In the genomic region with DNA sequence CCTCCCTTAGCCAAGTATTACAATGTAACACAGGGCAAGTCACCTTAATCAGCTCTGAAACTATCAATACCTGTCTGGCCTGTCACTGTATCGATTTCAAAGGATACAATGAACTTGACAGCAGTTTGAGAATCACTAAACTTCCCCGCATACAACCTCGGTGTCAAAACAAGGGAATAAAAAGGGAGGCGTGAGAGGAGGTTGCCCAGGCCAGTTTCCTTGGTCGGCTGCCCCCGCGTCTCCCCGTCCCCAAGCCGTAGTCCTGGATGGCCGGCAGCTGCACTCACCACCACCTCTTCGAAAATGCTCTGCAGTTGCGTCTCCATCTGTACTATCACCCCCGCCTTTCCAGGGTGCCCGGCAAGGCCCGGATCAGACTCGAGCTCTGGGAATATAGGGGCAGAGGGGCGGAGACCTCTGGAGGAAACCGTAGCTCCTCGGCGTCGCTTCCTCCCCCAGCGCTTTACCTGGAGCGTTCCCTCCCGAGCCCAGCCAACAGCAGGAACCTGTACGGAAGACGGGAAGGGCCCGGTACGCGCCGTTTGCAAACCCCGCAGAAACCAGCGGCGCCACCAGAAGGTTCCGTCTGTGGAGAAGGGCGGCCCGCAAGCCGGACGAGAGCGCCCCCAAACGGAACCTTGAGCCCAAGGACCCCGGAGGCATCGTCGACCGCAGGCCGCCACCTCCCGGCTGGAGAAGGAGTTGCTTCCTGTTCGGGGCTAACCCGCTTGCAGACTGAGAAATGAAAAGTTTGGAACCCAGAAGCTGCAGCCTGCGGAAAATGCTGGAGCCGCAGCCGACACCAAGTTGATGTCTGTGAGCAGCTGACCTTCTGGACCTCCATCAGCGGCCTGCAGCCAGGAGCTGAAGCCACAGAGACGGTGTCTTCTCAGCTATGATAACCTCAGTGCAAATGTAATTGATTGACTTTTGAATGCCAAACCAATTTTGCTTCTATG, we compare ENCODE assay signal across 1 cellular context.
A peak's percentile ranks its signal among the peaks of the same experiment; 100 is the strongest.
TF ChIP-seq lines count a peak whose summit lies in the region.

MED23 (minus strand) TSS at position 519 of the 959 bp plus-strand sequence; CDS start at position 326, 193 bp downstream.

TF ChIP-seq in A549, 52 proteins besides CTCF, POLR2A, EP300 and RAD21 (continued from another document):
- 0 out of 2 replicates have a peak, but pooled peaks have one; percentile 63 for TF ChIP-seq TFCP2L1 (CRISPR knock-in tag; IDR thresholded peaks at IDR 0.05)
- no peak for TF ChIP-seq REST (IDR thresholded peaks at IDR 0.05)
- peak; percentile 76 for TF ChIP-seq SMC3 (IDR thresholded peaks at IDR 0.05)
- peak; percentile 51; the same call in 1 of the 2 replicates for TF ChIP-seq RFX5 (IDR thresholded peaks at IDR 0.05)
- TF ChIP-seq, protein P1, sequence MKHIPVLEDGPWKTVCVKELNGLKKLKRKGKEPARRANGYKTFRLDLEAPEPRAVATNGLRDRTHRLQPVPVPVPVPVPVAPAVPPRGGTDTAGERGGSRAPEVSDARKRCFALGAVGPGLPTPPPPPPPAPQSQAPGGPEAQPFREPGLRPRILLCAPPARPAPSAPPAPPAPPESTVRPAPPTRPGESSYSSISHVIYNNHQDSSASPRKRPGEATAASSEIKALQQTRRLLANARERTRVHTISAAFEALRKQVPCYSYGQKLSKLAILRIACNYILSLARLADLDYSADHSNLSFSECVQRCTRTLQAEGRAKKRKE (CRISPR knock-in tag; IDR thresholded peaks at IDR 0.05; ENCODE audit: low read depth), result 0 out of 2 replicates have a peak, but pooled peaks have one; percentile 37
- TF ChIP-seq FOXS1 (CRISPR knock-in tag; IDR thresholded peaks at IDR 0.05), result no peak
- TF ChIP-seq, protein P2, sequence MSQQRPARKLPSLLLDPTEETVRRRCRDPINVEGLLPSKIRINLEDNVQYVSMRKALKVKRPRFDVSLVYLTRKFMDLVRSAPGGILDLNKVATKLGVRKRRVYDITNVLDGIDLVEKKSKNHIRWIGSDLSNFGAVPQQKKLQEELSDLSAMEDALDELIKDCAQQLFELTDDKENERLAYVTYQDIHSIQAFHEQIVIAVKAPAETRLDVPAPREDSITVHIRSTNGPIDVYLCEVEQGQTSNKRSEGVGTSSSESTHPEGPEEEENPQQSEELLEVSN (IDR thresholded peaks at IDR 0.05; ENCODE audit: borderline replicate concordance, low read depth), result no peak
- TF ChIP-seq JUN (IDR thresholded peaks at IDR 0.05), result peak; percentile 64 to 88; a peak in 3 of 5 replicates
- TF ChIP-seq HEYL (CRISPR knock-in tag; IDR thresholded peaks at IDR 0.05), result no peak
- no peak for TF ChIP-seq SREBF2 (IDR thresholded peaks at IDR 0.05)
- 0 out of 2 replicates have a peak, but pooled peaks have one; percentile 43 for TF ChIP-seq HOXB5 (CRISPR knock-in tag; IDR thresholded peaks at IDR 0.05)
- TF ChIP-seq CHD2 (IDR thresholded peaks at IDR 0.05; ENCODE audit: low read length, partially characterized antibody), result no peak
- no peak for TF ChIP-seq FOSL2 (IDR thresholded peaks at IDR 0.05)
- peak; percentile 32 for TF ChIP-seq FOSL2 (CRISPR knock-in tag; IDR thresholded peaks at IDR 0.05)
- TF ChIP-seq, protein P3, sequence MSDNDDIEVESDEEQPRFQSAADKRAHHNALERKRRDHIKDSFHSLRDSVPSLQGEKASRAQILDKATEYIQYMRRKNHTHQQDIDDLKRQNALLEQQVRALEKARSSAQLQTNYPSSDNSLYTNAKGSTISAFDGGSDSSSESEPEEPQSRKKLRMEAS (IDR thresholded peaks at IDR 0.05), result peak; percentile 83
- no peak for TF ChIP-seq HES2 (IDR thresholded peaks at IDR 0.05)
